In genomic region chr10:119501690-119502089, GRCh38 we compare ENCODE assay signal across 16 cellular contexts. TPM values are rescaled to one million over a fixed set of nuclear protein-coding genes. Genes with fewer than 3 reads are reported as not detected.
DNase-seq lines count a peak whose midpoint lies in the region; ATAC-seq, FAIRE-seq and TF ChIP-seq lines count a peak whose summit lies in the region.
"Had no signal": no experiment of that assay in that cellular context is flagged by ENCODE, and none has a peak within 500 bp of the region (broad histone marks: within the 10 kb centered on the region; RNA-seq: fewer than 3 reads in every experiment).

No MANE protein-coding gene starts in this region.

- H3K27ac Mint-ChIP-seq in activated T-cell treated with anti-CD3 and anti-CD28 coated beads, Interleukin-2, amount 50 U/mL, for 72 hours, result peak overlapping the region; percentile 99

- no peak for FAIRE-seq in small intestine (lab: Jason Lieb, UNC)

- peak; percentile 24 to 29 for ATAC-seq in activated CD4-positive, CD25-positive, alpha-beta regulatory T cell treated with anti-CD3 and anti-CD28 coated beads, Interleukin-2, amount 50 U/mL, for 24 hours
- ATAC-seq in HG02798 (IDR thresholded peaks at IDR 0.05; ENCODE audit: poor library complexity, unreplicated experiment), result peak; percentile 24
- ATAC-seq in activated T-cell treated with anti-CD3 and anti-CD28 coated beads, Interleukin-2, amount 50 U/mL, for 72 hours (replicated peaks in 1 of 2), result peak; percentile 30 to 38
- no peak for ATAC-seq in GM19328 (IDR thresholded peaks at IDR 0.05; ENCODE audit: unreplicated experiment)
- no peak for ATAC-seq in HG03175 (IDR thresholded peaks at IDR 0.05; ENCODE audit: unreplicated experiment)
- ATAC-seq: left ventricle myocardium superior had no signal

- H3K27ac ChIP-seq in small intestine (ENCODE audit: low read depth in 1 of 2, low read length in 1 of 2) (peak overlapping the region; percentile 24 to 82), brain microvascular endothelial cell (no peak overlapping the region)
- H3K27ac ChIP-seq: 22Rv1 had no signal

- TF ChIP-seq CTCF in brain microvascular endothelial cell (IDR thresholded peaks at IDR 0.05; ENCODE audit: low read depth, low read length, missing control alignments), result no peak

- H3K27me3 ChIP-seq in small intestine (ENCODE audit: control insufficient read depth in 2 of 2, insufficient read depth in 2 of 2, low read length in 2 of 2), result no peaks in the 10 kb centered on the region
- H3K27me3 ChIP-seq in brain microvascular endothelial cell (replicated peaks), result no peaks in the 10 kb centered on the region
- H3K27me3 ChIP-seq: sigmoid colon, tibial nerve had no signal

- DNase-seq in activated CD4-positive, CD25-positive, alpha-beta regulatory T cell treated with anti-CD3 and anti-CD28 coated beads, Interleukin-2, amount 50 U/mL, for 72 hours, result no peak
- no peak for DNase-seq in activated T-cell treated with anti-CD3 and anti-CD28 coated beads, Interleukin-2, amount 50 U/mL, for 72 hours
- no peak for DNase-seq in small intestine
- no peak for DNase-seq in brain microvascular endothelial cell
- DNase-seq: COR-L47, cortex of kidney, left ventricle myocardium superior, MM.1S, sigmoid colon had no signal

- H3K9me3 ChIP-seq in small intestine (ENCODE audit: control insufficient read depth, low read depth), result no peaks in the 10 kb centered on the region
- H3K9me3 ChIP-seq: sigmoid colon, tibial nerve had no signal

- no peaks in the 10 kb centered on the region for H3K36me3 ChIP-seq in small intestine (ENCODE audit: control insufficient read depth in 2 of 2, insufficient read depth in 2 of 2, low read length in 2 of 2)
- peaks cover 6% of the 10 kb centered on the region for H3K36me3 ChIP-seq in brain microvascular endothelial cell (replicated peaks)

- H3K27me3 Mint-ChIP-seq in activated T-cell treated with anti-CD3 and anti-CD28 coated beads, Interleukin-2, amount 50 U/mL, for 72 hours (ENCODE audit: low read depth), result no peaks in the 10 kb centered on the region

- peaks cover 100% of the 10 kb centered on the region for H3K4me1 Mint-ChIP-seq in activated T-cell treated with anti-CD3 and anti-CD28 coated beads, Interleukin-2, amount 50 U/mL, for 72 hours (ENCODE audit: low read depth)

- peak overlapping the region; percentile 81 to 88 for H3K4me3 Mint-ChIP-seq in activated T-cell treated with anti-CD3 and anti-CD28 coated beads, Interleukin-2, amount 50 U/mL, for 72 hours
- H3K4me3 Mint-ChIP-seq: neural crest cell had no signal

- in situ Hi-C loops in brain microvascular endothelial cell (cut with HindIII; ENCODE audit: low pct_ligation_motif_present, low sequenced_read_pairs), result no loop called here

- 66 to 81% (median 80%) methylated on average over 2 of the region's 2 CpGs for WGBS in small intestine, 3 donors

- no peaks in the 10 kb centered on the region for H3K9me3 Mint-ChIP-seq in activated T-cell treated with anti-CD3 and anti-CD28 coated beads, Interleukin-2, amount 50 U/mL, for 72 hours
- H3K9me3 Mint-ChIP-seq: neural crest cell had no signal

- H3K4me3 ChIP-seq in small intestine (ENCODE audit: low read depth in 1 of 2, low read length in 2 of 2), result no peak overlapping the region
- H3K4me3 ChIP-seq in brain microvascular endothelial cell (ENCODE audit: low read depth, low read length), result no peak overlapping the region
- H3K4me3 ChIP-seq: sigmoid colon, tibial nerve had no signal

- peaks cover 0 to 4% of the 10 kb centered on the region in 2 donors for H3K4me1 ChIP-seq in small intestine (ENCODE audit: control insufficient read depth in 2 of 2, insufficient read depth in 1 of 2, low read depth in 1 of 2, low read length in 1 of 2)

- peaks cover 3 to 24% of the 10 kb centered on the region in 2 donors for H3K36me3 Mint-ChIP-seq in activated T-cell treated with anti-CD3 and anti-CD28 coated beads, Interleukin-2, amount 50 U/mL, for 72 hours (ENCODE audit: insufficient read depth in 2 of 2)

RNA-seq across cellular contexts. Expression of gene RGS10, which starts 40.8 kb away (rescaled TPM):
- 100 to 1,000 TPM; 161 to 208 TPM for total RNA-seq in activated T-cell treated with anti-CD3 and anti-CD28 coated beads, Interleukin-2, amount 50 U/mL, for 72 hours
- 10 to 100 TPM in 2 of 3 donors, 1 to 10 TPM in 1; 9.6 to 77.8 (median 25.4) TPM for polyA plus RNA-seq in small intestine

Comparison
In these comparisons a context has a peak if more than half of its experiments do, and no peak if none do; other contexts are left out.
1. ATAC-seq: peak in activated CD4-positive, CD25-positive, alpha-beta regulatory T cell treated with anti-CD3 and anti-CD28 coated beads, Interleukin-2, amount 50 U/mL, for 24 hours (2 of 2), HG02798 (single experiment) and activated T-cell treated with anti-CD3 and anti-CD28 coated beads, Interleukin-2, amount 50 U/mL, for 72 hours (2 of 2); none in GM19328 (single experiment) and HG03175 (single experiment).